ENCODE assay signal across 2 cellular contexts in the genomic region with DNA sequence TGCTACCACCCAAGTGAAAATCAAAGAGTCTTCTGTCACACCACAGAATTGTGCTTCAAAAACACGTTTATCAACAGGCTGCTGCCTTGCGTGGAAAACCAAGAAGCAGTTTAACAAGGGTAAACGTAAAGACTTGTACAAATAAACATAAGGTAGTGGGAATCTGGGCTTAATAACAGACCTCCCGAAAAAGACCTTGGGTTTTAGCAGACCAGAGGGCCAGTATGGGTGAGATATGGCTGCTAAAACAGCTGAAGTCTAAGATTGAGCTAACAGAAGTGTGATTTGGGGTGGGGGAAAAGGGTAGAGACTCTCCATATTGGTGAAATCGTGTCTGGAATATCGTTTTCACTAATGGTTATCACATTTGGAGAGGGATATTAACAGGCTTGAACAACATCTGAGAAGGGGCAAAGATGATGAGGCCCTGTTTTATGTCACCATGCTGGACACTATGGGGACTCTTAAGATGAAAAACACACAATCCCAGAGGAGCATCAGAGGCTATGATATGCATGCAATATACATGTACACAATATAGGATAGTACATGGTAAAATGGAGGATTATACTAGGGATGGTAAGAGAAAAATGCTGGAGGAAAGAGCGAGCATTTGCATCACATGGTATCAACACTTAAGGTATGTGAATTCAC.
TF ChIP-seq lines count a peak whose summit lies in the region.

No MANE protein-coding gene starts in this region.

TF ChIP-seq in SK-N-SH, 30 proteins besides CTCF, POLR2A, EP300 and RAD21 (continued from another document):
- TF ChIP-seq GABPA (IDR thresholded peaks at IDR 0.05; ENCODE audit: low read depth) (no peak), SMC3 (IDR thresholded peaks at IDR 0.05; ENCODE audit: low read depth, low read length) (no peak), TAF1 (IDR thresholded peaks at IDR 0.05; ENCODE audit: borderline replicate concordance, low read depth, low read length) (no peak)
- TF ChIP-seq, protein P1, sequence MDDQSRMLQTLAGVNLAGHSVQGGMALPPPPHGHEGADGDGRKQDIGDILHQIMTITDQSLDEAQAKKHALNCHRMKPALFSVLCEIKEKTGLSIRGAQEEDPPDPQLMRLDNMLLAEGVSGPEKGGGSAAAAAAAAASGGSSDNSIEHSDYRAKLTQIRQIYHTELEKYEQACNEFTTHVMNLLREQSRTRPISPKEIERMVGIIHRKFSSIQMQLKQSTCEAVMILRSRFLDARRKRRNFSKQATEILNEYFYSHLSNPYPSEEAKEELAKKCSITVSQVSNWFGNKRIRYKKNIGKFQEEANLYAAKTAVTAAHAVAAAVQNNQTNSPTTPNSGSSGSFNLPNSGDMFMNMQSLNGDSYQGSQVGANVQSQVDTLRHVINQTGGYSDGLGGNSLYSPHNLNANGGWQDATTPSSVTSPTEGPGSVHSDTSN (IDR thresholded peaks at IDR 0.05) = no peak
- TF ChIP-seq, protein P2, sequence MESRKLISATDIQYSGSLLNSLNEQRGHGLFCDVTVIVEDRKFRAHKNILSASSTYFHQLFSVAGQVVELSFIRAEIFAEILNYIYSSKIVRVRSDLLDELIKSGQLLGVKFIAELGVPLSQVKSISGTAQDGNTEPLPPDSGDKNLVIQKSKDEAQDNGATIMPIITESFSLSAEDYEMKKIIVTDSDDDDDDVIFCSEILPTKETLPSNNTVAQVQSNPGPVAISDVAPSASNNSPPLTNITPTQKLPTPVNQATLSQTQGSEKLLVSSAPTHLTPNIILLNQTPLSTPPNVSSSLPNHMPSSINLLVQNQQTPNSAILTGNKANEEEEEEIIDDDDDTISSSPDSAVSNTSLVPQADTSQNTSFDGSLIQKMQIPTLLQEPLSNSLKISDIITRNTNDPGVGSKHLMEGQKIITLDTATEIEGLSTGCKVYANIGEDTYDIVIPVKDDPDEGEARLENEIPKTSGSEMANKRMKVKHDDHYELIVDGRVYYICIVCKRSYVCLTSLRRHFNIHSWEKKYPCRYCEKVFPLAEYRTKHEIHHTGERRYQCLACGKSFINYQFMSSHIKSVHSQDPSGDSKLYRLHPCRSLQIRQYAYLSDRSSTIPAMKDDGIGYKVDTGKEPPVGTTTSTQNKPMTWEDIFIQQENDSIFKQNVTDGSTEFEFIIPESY (IDR thresholded peaks at IDR 0.05; ENCODE audit: borderline replicate concordance, low read depth) = no peak
- TF ChIP-seq, protein P3, sequence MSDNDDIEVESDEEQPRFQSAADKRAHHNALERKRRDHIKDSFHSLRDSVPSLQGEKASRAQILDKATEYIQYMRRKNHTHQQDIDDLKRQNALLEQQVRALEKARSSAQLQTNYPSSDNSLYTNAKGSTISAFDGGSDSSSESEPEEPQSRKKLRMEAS (IDR thresholded peaks at IDR 0.05; ENCODE audit: low read depth) = no peak

TF ChIP-seq in SK-N-SH treated with all-trans-retinoic acid at 6 μM for 48 hours, 23 proteins besides CTCF, POLR2A, EP300 and RAD21 (continued from another document):
- TF ChIP-seq, protein P4, sequence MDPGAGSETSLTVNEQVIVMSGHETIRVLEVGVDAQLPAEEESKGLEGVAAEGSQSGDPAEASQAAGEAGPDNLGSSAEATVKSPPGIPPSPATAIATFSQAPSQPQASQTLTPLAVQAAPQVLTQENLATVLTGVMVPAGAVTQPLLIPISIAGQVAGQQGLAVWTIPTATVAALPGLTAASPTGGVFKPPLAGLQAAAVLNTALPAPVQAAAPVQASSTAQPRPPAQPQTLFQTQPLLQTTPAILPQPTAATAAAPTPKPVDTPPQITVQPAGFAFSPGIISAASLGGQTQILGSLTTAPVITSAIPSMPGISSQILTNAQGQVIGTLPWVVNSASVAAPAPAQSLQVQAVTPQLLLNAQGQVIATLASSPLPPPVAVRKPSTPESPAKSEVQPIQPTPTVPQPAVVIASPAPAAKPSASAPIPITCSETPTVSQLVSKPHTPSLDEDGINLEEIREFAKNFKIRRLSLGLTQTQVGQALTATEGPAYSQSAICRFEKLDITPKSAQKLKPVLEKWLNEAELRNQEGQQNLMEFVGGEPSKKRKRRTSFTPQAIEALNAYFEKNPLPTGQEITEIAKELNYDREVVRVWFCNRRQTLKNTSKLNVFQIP (CRISPR knock-in tag; IDR thresholded peaks at IDR 0.05; ENCODE audit: borderline replicate concordance, low read depth) = no peak
- TF ChIP-seq ZC3H10 (CRISPR knock-in tag; IDR thresholded peaks at IDR 0.05) (no peak), PPARA (CRISPR knock-in tag; IDR thresholded peaks at IDR 0.05; ENCODE audit: borderline replicate concordance) (no peak), TOX (CRISPR knock-in tag; IDR thresholded peaks at IDR 0.05; ENCODE audit: borderline replicate concordance) (no peak), OSR1 (CRISPR knock-in tag; IDR thresholded peaks at IDR 0.05) (no peak), ZNF70 (CRISPR knock-in tag; IDR thresholded peaks at IDR 0.05) (no peak)
TF ChIP-seq in SK-N-SH treated with all-trans-retinoic acid at 6 μM for 48 hours: peak in this region for 0.
